25 cellular contexts compared by ENCODE assay signal in genomic region chr11:72769680-72770079, GRCh38.
"Had no signal": no experiment of that assay in that cellular context is flagged by ENCODE, and none has a peak within 500 bp of the region (broad histone marks: within the 10 kb centered on the region; RNA-seq: fewer than 3 reads in every experiment).

No MANE protein-coding gene starts in this region.

- H3K4me1 ChIP-seq: parathyroid adenoma had no signal

- H3K36me3 ChIP-seq: colonic mucosa, gastrocnemius medialis, neutrophil, prostate gland, right atrium auricular region, vagina had no signal

- H2AFZ ChIP-seq: parathyroid adenoma had no signal

- H3K27me3 ChIP-seq: colonic mucosa, gastrocnemius medialis, neutrophil, right atrium auricular region, suprapubic skin, vagina had no signal

- ATAC-seq: effector memory CD8-positive, alpha-beta T cell; gastrocnemius medialis; left lobe of liver; natural killer cell; sciatic nerve; stimulated activated naive CD8-positive, alpha-beta T cell treated with anti-CD3 and anti-CD28 coated beads, Interleukin-15, amount 100 ng/mL, for 72 hours had no signal

- H3K27ac ChIP-seq: colonic mucosa, gastrocnemius medialis, neutrophil, parathyroid adenoma, prostate gland, right atrium auricular region, suprapubic skin, vagina had no signal

- H3K9me3 ChIP-seq: colonic mucosa, gastrocnemius medialis, neutrophil, prostate gland, right atrium auricular region, suprapubic skin, vagina had no signal

- H3K4me3 ChIP-seq: colonic mucosa, gastrocnemius medialis, lung, prostate gland, right atrium auricular region, smooth muscle cell, suprapubic skin, vagina had no signal

- DNase-seq: colonic mucosa; effector memory CD8-positive, alpha-beta T cell; foreskin fibroblast; gastrocnemius medialis; head of caudate nucleus; kidney; natural killer cell; stimulated activated CD4-positive, alpha-beta T cell treated with anti-CD3 and anti-CD28 coated beads, Interleukin-12 subunit alpha, Interleukin-12 subunit beta, amount 100 ng/mL, for 4 hours; stimulated activated CD4-positive, alpha-beta T cell treated with anti-CD3 and anti-CD28 coated beads, Interleukin-1b, Interleukin-23, amount 100 ng/mL, for 48 hours; stimulated activated CD4-positive, alpha-beta T cell treated with anti-CD3 and anti-CD28 coated beads, Interleukin-4, amount 100 ng/mL, for 1 hour; stimulated activated CD8-positive, alpha-beta memory T cell treated with anti-CD3 and anti-CD28 coated beads, Interleukin-4, amount 100 ng/mL, for 48 hours; stimulated activated naive CD4-positive, alpha-beta T cell; stimulated activated naive CD8-positive, alpha-beta T cell treated with anti-CD3 and anti-CD28 coated beads, Interleukin-15, amount 100 ng/mL, for 72 hours; trophoblast cell had no signal

- H3K4me2 ChIP-seq: smooth muscle cell had no signal

- FAIRE-seq: endometrium, kidney had no signal

- H3K9ac ChIP-seq: parathyroid adenoma had no signal
